In genomic region chr3:72444642-72445223, GRCh38 we compare ENCODE assay signal across 8 cellular contexts. TPM values are rescaled to one million over a fixed set of nuclear protein-coding genes. Genes with fewer than 3 reads are reported as not detected.
DNase-seq lines count a peak whose midpoint lies in the region; ATAC-seq and TF ChIP-seq lines count a peak whose summit lies in the region.
"Had no signal": no experiment of that assay in that cellular context is flagged by ENCODE, and none has a peak within 500 bp of the region (broad histone marks: within the 10 kb centered on the region; RNA-seq: fewer than 3 reads in every experiment).

No MANE protein-coding gene starts in this region.

- no peaks in the 10 kb centered on the region for H3K9me2 ChIP-seq in PC-3 (replicated peaks; ENCODE audit: low read length)

- H3K9me3 ChIP-seq in PC-3 (ENCODE audit: low read length) = no peaks in the 10 kb centered on the region
- no peaks in the 10 kb centered on the region for H3K9me3 ChIP-seq in parathyroid adenoma (ENCODE audit: control insufficient read depth, low read length)
- H3K9me3 ChIP-seq: left lung had no signal

- no peak for TF ChIP-seq CTCF in GM20000 (IDR thresholded peaks at IDR 0.05; ENCODE audit: extremely low read depth, missing control alignments)
- no peak for TF ChIP-seq CTCF in PC-3 (conservative IDR thresholded peaks at IDR 0.05; ENCODE audit: low read depth, low read length)
- no peak for TF ChIP-seq CTCF in parathyroid adenoma (IDR thresholded peaks at IDR 0.05)

- intact Hi-C loops in PC-3 (cut with micrococcal nuclease) = loop anchor here (1.0 to 10.0 kb wide), 7 partner anchors 11 to 490 kb away; no protein-coding TSS in a partner anchor

- POLR2A ChIA-PET in PC-3 (lab: Charles Lee; ENCODE audit: unreplicated experiment) = no interaction called here

- H3F3A ChIP-seq in PC-3 (ENCODE audit: low read length, unreplicated experiment) = no peaks in the 10 kb centered on the region

- H2AFZ ChIP-seq in PC-3 (ENCODE audit: low read length) (no peak overlapping the region), parathyroid adenoma (no peak overlapping the region)

- peak overlapping the region in 1 of 2 donors; percentile 66 for H3K27ac Mint-ChIP-seq in effector memory CD8-positive, alpha-beta T cell

- peak overlapping the region; percentile 96 to 99 for H3K4me3 Mint-ChIP-seq in effector memory CD8-positive, alpha-beta T cell

- ATAC-seq in PC-3 = no peak
- no peak for ATAC-seq in effector memory CD8-positive, alpha-beta T cell (replicated peaks)
- ATAC-seq: left lung had no signal

- peaks cover 0 to 12% of the 10 kb centered on the region in 2 donors for H3K27me3 Mint-ChIP-seq in effector memory CD8-positive, alpha-beta T cell

- peaks cover 35% of the 10 kb centered on the region for H3K4me1 ChIP-seq in PC-3 (ENCODE audit: insufficient read depth, low read length)
- peaks cover 6% of the 10 kb centered on the region for H3K4me1 ChIP-seq in parathyroid adenoma

- no peaks in the 10 kb centered on the region for H3K27me3 ChIP-seq in PC-3 (ENCODE audit: low read length)
- no peaks in the 10 kb centered on the region for H3K27me3 ChIP-seq in parathyroid adenoma (ENCODE audit: control insufficient read depth, insufficient read depth, low read length)
- H3K27me3 ChIP-seq: left lung had no signal

- H3K4me3 ChIP-seq in PC-3 (ENCODE audit: low read length) (peak overlapping the region; percentile 87), parathyroid adenoma (ENCODE audit: low read depth, low read length) (peak overlapping the region; percentile 7)

- no TSS peak for BruUV-seq in PC-3 (replicated peaks; lab: Mats Ljungman, UMichigan)

- H3K79me2 ChIP-seq in PC-3 (ENCODE audit: low read length) (peaks cover 70% of the 10 kb centered on the region), parathyroid adenoma (peaks cover 55% of the 10 kb centered on the region)

- peaks cover 25% of the 10 kb centered on the region for H3K36me3 Mint-ChIP-seq in effector memory CD8-positive, alpha-beta T cell (ENCODE audit: insufficient read depth)

- DNase-seq in GM20000 (ENCODE audit: low spot score) = peak; percentile 27
- no peak for DNase-seq in PC-3
- DNase-seq in effector memory CD8-positive, alpha-beta T cell = no peak
- DNase-seq in MV-4-11 (lab: John Stamatoyannopoulos, UW) = no peak
- DNase-seq in HuH-7.5 (ENCODE audit: low spot score) = no peak
- no peak for DNase-seq in NCI-H226
- DNase-seq: left lung had no signal

- peak overlapping the region; percentile 69; the same call in 1 of the 2 replicates for H3K9ac ChIP-seq in PC-3 (ENCODE audit: low read length)
- no peak overlapping the region for H3K9ac ChIP-seq in parathyroid adenoma

- peaks cover 67% of the 10 kb centered on the region for H4K20me1 ChIP-seq in PC-3 (ENCODE audit: low read length)

- H3K4me1 Mint-ChIP-seq in effector memory CD8-positive, alpha-beta T cell (ENCODE audit: low read depth in 2 of 2) = peaks cover 36 to 55% of the 10 kb centered on the region in 2 donors

- H3K36me3 ChIP-seq in PC-3 (ENCODE audit: low read depth, low read length) = peaks cover 12% of the 10 kb centered on the region; the same call in 1 of the 2 replicates
- H3K36me3 ChIP-seq in parathyroid adenoma (ENCODE audit: control insufficient read depth, insufficient read depth, low read length) = no peaks in the 10 kb centered on the region
- H3K36me3 ChIP-seq: left lung had no signal

- H3K9me3 Mint-ChIP-seq in effector memory CD8-positive, alpha-beta T cell = no peaks in the 10 kb centered on the region

- H3K4me2 ChIP-seq in PC-3 (ENCODE audit: low read length) (peak overlapping the region; percentile 96), parathyroid adenoma (ENCODE audit: low read length) (peak overlapping the region; percentile 62)

- CTCF ChIA-PET in PC-3 (lab: Charles Lee) = no interaction called here

- no peak overlapping the region for H3K27ac ChIP-seq in PC-3 (ENCODE audit: low read length)
- H3K27ac ChIP-seq in parathyroid adenoma = no peak overlapping the region

RNA-seq across cellular contexts. Expression of gene RYBP, which starts 1.7 kb away (rescaled TPM):
- total RNA-seq in PC-3 (2014; rRNA removed) = 5.5 and 7.4 TPM in 2 replicates
